ENCODE assay signal across 1 cellular context in the genomic region with DNA sequence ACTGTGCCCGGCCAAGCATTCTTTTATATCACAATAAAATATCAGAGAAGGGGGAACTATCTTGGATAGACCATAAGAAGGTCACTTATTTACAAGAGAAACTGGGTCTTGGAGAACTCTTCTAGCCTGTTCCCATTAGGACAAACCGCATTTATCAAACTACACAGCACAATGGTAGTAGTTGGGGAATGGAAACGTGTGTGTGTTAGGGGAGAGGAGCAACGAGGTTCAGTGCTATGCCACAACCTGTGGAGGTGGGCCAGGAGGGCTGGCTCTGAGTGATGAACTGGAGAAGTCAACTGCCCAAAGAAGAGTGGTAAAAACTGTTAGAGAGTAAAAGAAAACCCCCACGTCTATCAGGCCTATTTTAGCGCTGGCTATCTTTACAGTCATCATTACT.
A peak's percentile ranks its signal among the peaks of the same experiment; 100 is the strongest.
TF ChIP-seq lines count a peak whose summit lies in the region.

No MANE protein-coding gene starts in this region.

TF ChIP-seq in HepG2, 621 proteins besides CTCF, POLR2A, EP300 and RAD21:
- no peak for TF ChIP-seq MEIS1 (CRISPR knock-in tag; IDR thresholded peaks at IDR 0.05; ENCODE audit: borderline replicate concordance)
- TF ChIP-seq ZNF317 (CRISPR knock-in tag; IDR thresholded peaks at IDR 0.05): peak; percentile 64; the same call in 1 of the 2 replicates
TF ChIP-seq in HepG2: peak in this region for 1.
